ENCODE assay signal across 19 cellular contexts in genomic region chr12:126156806-126157574, GRCh38.
DNase-seq lines count a peak whose midpoint lies in the region; ATAC-seq and TF ChIP-seq lines count a peak whose summit lies in the region.
"Had no signal": no experiment of that assay in that cellular context is flagged by ENCODE, and none has a peak within 500 bp of the region (broad histone marks: within the 10 kb centered on the region; RNA-seq: fewer than 3 reads in every experiment).

No MANE protein-coding gene starts in this region.

- no peak for TF ChIP-seq POLR2A in testis (IDR thresholded peaks at IDR 0.05)

- ATAC-seq in HG03442 (IDR thresholded peaks at IDR 0.05; ENCODE audit: unreplicated experiment), result no peak
- ATAC-seq: heart right ventricle, sciatic nerve had no signal

- H3K4me1 ChIP-seq in iPS DF 6.9 (ENCODE audit: control insufficient read depth, insufficient read depth, low read length) (no peaks in the 10 kb centered on the region), testis (peaks cover 3% of the 10 kb centered on the region)
- H3K4me1 ChIP-seq: breast epithelium, heart right ventricle had no signal

- H3K36me3 ChIP-seq in iPS DF 6.9 (ENCODE audit: control insufficient read depth, insufficient read depth, low read length) (no peaks in the 10 kb centered on the region), testis (ENCODE audit: low read depth, missing control alignments) (no peaks in the 10 kb centered on the region)
- H3K36me3 ChIP-seq: breast epithelium, heart right ventricle had no signal

- TF ChIP-seq CTCF in testis (IDR thresholded peaks at IDR 0.05), result no peak

- DNase-seq in NCI-H748 (lab: John Stamatoyannopoulos, UW; ENCODE audit: unreplicated experiment), result peak; percentile 72
- DNase-seq in NCI-H748 treated with DMSO at 0.1 percent for 48 hours (lab: John Stamatoyannopoulos, UW), result no peak
- peak; percentile 17 for DNase-seq in SK-MEL-5 (ENCODE audit: low read depth, low spot score)
- peak; percentile 47 for DNase-seq in iPS DF 6.9 (ENCODE audit: low read depth, low spot score)
- DNase-seq in testis, result peak; percentile 48
- DNase-seq in COLO829 (ENCODE audit: low spot score), result no peak
- no peak for DNase-seq in ecto neural progenitor cell (ENCODE audit: low spot score)
- DNase-seq: activated CD4-positive, alpha-beta T cell treated with anti-CD3 and anti-CD28 coated beads, Interleukin-2, amount 50 U/mL, for 4 hours; activated gamma-delta T cell; heart right ventricle; kidney; NCI-H1048; NCI-H2029 treated with DMSO at 0.1 percent for 48 hours; NCI-H524; OCI-M1 had no signal

- in situ Hi-C loops in SK-MEL-5 (cut with HindIII; ENCODE audit: low pct_unique_long_range_greater_than_20kb, low sequenced_read_pairs), result no loop called here

- no peaks in the 10 kb centered on the region for H3K27me3 ChIP-seq in iPS DF 6.9 (ENCODE audit: control insufficient read depth, insufficient read depth, low read length)
- no peaks in the 10 kb centered on the region for H3K27me3 ChIP-seq in testis
- H3K27me3 ChIP-seq: breast epithelium, heart right ventricle had no signal

- H3K9me3 ChIP-seq in iPS DF 6.9 (ENCODE audit: control insufficient read depth, insufficient read depth, low read length), result no peaks in the 10 kb centered on the region
- H3K9me3 ChIP-seq in testis, result no peaks in the 10 kb centered on the region
- H3K9me3 ChIP-seq: breast epithelium, heart right ventricle had no signal

- intact Hi-C loops in testis (cut with DNase I; ENCODE audit: low total_unique reads), result no loop called here

- H3K27ac ChIP-seq in iPS DF 6.9 (ENCODE audit: low read length), result no peak overlapping the region
- H3K27ac ChIP-seq in testis, result no peak overlapping the region
- H3K27ac ChIP-seq: breast epithelium, heart right ventricle had no signal

- WGBS in iPS DF 6.9 (ENCODE audit: insufficient coverage, insufficient read length), result no CpG with 5 or more reads among the region's 12 CpGs
- 37 to 50% methylated on average over 11 to 12 of the region's 12 CpGs for WGBS in testis, 2 donors

- no peak overlapping the region for H3K4me3 ChIP-seq in iPS DF 6.9 (ENCODE audit: low read length)
- H3K4me3 ChIP-seq in testis, result peak overlapping the region in 1 of 2 donors; percentile 36
- H3K4me3 ChIP-seq: breast epithelium, heart right ventricle, lung had no signal

Comparison
In these comparisons a context has a peak if more than half of its experiments do, and no peak if none do; other contexts are left out.
1. DNase-seq: peak in NCI-H748 (single experiment), SK-MEL-5 (single experiment), iPS DF 6.9 (single experiment) and testis (single experiment); none in NCI-H748 treated with DMSO at 0.1 percent for 48 hours (single experiment), COLO829 (single experiment) and ecto neural progenitor cell (single experiment).